In the genomic region with DNA sequence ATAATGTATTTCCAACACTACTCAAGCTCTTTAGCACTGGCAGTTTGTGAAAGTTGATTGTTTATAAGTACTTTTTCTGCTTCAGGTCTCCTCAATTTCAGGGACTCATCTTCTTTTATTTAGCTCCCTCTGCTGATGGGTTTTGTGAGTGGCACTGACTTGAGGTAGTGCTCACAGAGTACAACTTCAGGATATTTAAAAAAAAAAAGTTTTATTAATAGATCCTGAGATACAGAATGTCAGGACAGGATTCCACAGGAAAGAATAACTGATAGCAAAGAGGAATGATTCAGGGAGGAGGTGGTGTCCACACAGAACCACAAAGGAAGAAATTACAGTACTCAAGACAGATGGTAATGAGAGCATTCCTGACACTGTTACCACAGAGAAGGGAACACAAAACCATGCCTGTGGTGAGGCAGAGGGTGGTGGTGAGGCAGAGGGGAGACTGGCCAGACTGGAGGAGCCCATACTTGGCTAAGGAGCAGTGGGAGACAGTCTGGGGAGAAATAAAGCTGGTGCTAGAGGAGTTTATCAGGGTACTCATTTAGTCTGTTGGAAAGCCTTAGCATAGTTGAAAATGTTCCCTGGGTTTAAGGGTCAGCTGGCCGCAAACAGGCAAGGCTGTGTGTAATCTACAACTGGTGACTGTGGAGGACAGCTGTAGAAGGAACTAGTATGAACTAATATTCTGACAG, we compare ENCODE assay signal across 9 cellular contexts.
A peak's percentile ranks its signal among the peaks of the same experiment; 100 is the strongest.
DNase-seq lines count a peak whose midpoint lies in the region; ATAC-seq, FAIRE-seq and TF ChIP-seq lines count a peak whose summit lies in the region.
"Had no signal": no experiment of that assay in that cellular context is flagged by ENCODE, and none has a peak within 500 bp of the region (broad histone marks: within the 10 kb centered on the region; RNA-seq: fewer than 3 reads in every experiment).

No MANE protein-coding gene starts in this region.

- POLR2A ChIA-PET in GM12878 (lab: Charles Lee), result interaction anchor here (0.6 to 0.7 kb wide), 3 partner anchors 9 to 324 kb away, joined by 4 to 6 read pairs (median 5); no protein-coding TSS in a partner anchor

- peaks cover 2% of the 10 kb centered on the region for H3K36me3 Mint-ChIP-seq in activated T-helper 2 cell treated with anti-CD3 and anti-CD28 coated beads, Interferon-gamma antibody, Interleukin-2, Interleukin-4, amounts not matched to agents 10 μg/mL and 5 μg/mL and 100 μg/mL, durations not matched to agents 14 hours and 24 hours and 36 hours (ENCODE audit: low read depth)
- peaks cover 5% of the 10 kb centered on the region for H3K36me3 Mint-ChIP-seq in activated T-cell treated with anti-CD3 and anti-CD28 coated beads, Interleukin-2, amount 50 U/mL, for 4 hours (ENCODE audit: insufficient read depth)
- H3K36me3 Mint-ChIP-seq: activated naive CD8-positive, alpha-beta T cell had no signal

- in situ Hi-C loops in GM12878 (cut with MboI), result no loop called here

- H3K9me3 ChIP-seq in GM12878 (replicated peaks; ENCODE audit: control insufficient read depth, insufficient read depth, low read length), result no peaks in the 10 kb centered on the region; the same call in 2 of the 3 replicates
- no peaks in the 10 kb centered on the region for H3K9me3 ChIP-seq in right cardiac atrium (ENCODE audit: control insufficient read depth, low read length)
- no peaks in the 10 kb centered on the region for H3K9me3 ChIP-seq in sigmoid colon

- no peak overlapping the region for H3K4me3 Mint-ChIP-seq in activated T-helper 2 cell treated with anti-CD3 and anti-CD28 coated beads, Interferon-gamma antibody, Interleukin-2, Interleukin-4, amounts not matched to agents 10 μg/mL and 5 μg/mL and 100 μg/mL, durations not matched to agents 14 hours and 24 hours and 36 hours (ENCODE audit: low read depth)
- H3K4me3 Mint-ChIP-seq in activated T-cell treated with anti-CD3 and anti-CD28 coated beads, Interleukin-2, amount 50 U/mL, for 4 hours, result no peak overlapping the region
- H3K4me3 Mint-ChIP-seq: activated naive CD8-positive, alpha-beta T cell had no signal

- H3K9ac ChIP-seq in GM12878 (ENCODE audit: control insufficient read depth, insufficient read depth, low read length), result no peak overlapping the region

- H3K4me1 ChIP-seq in GM12878 (ENCODE audit: control insufficient read depth, insufficient read depth, low read length) (peaks cover 24% of the 10 kb centered on the region), right cardiac atrium (ENCODE audit: control insufficient read depth, insufficient read depth, low read length) (peaks cover 4% of the 10 kb centered on the region), sigmoid colon (peaks cover 0 to 31% (median 22%) of the 10 kb centered on the region in 4 donors)

- SMC1A ChIA-PET in GM12878 (lab: Charles Lee; ENCODE audit: uncharacterized antibody, unreplicated experiment), result interaction anchor here (0.8 to 10.2 kb wide), 24 partner anchors 12 to 205 kb away, joined by 3 to 241 read pairs (median 5); partner anchors contain the start of gene NME1

- no peaks in the 10 kb centered on the region for H3K9me3 Mint-ChIP-seq in activated T-helper 2 cell treated with anti-CD3 and anti-CD28 coated beads, Interferon-gamma antibody, Interleukin-2, Interleukin-4, amounts not matched to agents 10 μg/mL and 5 μg/mL and 100 μg/mL, durations not matched to agents 14 hours and 24 hours and 36 hours
- H3K9me3 Mint-ChIP-seq in activated T-cell treated with anti-CD3 and anti-CD28 coated beads, Interleukin-2, amount 50 U/mL, for 4 hours, result no peaks in the 10 kb centered on the region

- no peak overlapping the region for H3K4me2 ChIP-seq in GM12878 (ENCODE audit: control insufficient read depth, insufficient read depth)

- TF ChIP-seq EP300 in GM12878 (IDR thresholded peaks at IDR 0.05; ENCODE audit: borderline replicate concordance in 1 of 2, control insufficient read depth in 1 of 2, low read depth in 2 of 2, low read length in 2 of 2) (no peak), sigmoid colon (IDR thresholded peaks at IDR 0.05) (no peak)

- BruUV-seq in GM12878 (replicated peaks; lab: Mats Ljungman, UMichigan), result no TSS peak

- peak; percentile 87 for TF ChIP-seq RAD21 in GM12878 (IDR thresholded peaks at IDR 0.05; ENCODE audit: insufficient read depth, low read depth, low read length)

- RAD21 ChIA-PET in GM12878 (lab: Charles Lee; ENCODE audit: unreplicated experiment), result interaction anchor here (0.7 to 7.1 kb wide), 21 partner anchors 9 to 205 kb away, joined by 3 to 147 read pairs (median 5); partner anchors contain the start of gene NME1

- H3K27ac ChIP-seq in GM12878 (ENCODE audit: control insufficient read depth, insufficient read depth) (no peak overlapping the region), right cardiac atrium (ENCODE audit: low read length) (peak overlapping the region; percentile 84), sigmoid colon (peak overlapping the region; percentile 56 to 74 (median 64))

- CTCF ChIA-PET in GM12878 (lab: Yijun Ruan, JAX), result interaction anchor here (0.5 to 24.6 kb wide), 33 partner anchors 9 to 839 kb away, joined by 3 to 472 read pairs (median 5); partner anchors contain the start of gene NME1

- H3K4me1 Mint-ChIP-seq in activated T-helper 2 cell treated with anti-CD3 and anti-CD28 coated beads, Interferon-gamma antibody, Interleukin-2, Interleukin-4, amounts not matched to agents 10 μg/mL and 5 μg/mL and 100 μg/mL, durations not matched to agents 14 hours and 24 hours and 36 hours (ENCODE audit: low read depth), result peaks cover 7% of the 10 kb centered on the region
- peaks cover 9% of the 10 kb centered on the region for H3K4me1 Mint-ChIP-seq in activated T-cell treated with anti-CD3 and anti-CD28 coated beads, Interleukin-2, amount 50 U/mL, for 4 hours (ENCODE audit: low read depth)

- H3K27me3 ChIP-seq in GM12878 (replicated peaks in 1 of 2; ENCODE audit: control insufficient read depth in 2 of 2, insufficient read depth in 2 of 2, low read length in 1 of 2), result no peaks in the 10 kb centered on the region
- H3K27me3 ChIP-seq in right cardiac atrium (ENCODE audit: control insufficient read depth, insufficient read depth), result no peaks in the 10 kb centered on the region
- H3K27me3 ChIP-seq in sigmoid colon, result no peaks in the 10 kb centered on the region

- TF ChIP-seq POLR2A in GM12878 (IDR thresholded peaks at IDR 0.05; ENCODE audit: low read depth, low read length), result no peak
- no peak for TF ChIP-seq POLR2A in sigmoid colon (IDR thresholded peaks at IDR 0.05)

- ATAC-seq in GM19395 (IDR thresholded peaks at IDR 0.05; ENCODE audit: unreplicated experiment), result peak; percentile 69
- peak; percentile 86 for ATAC-seq in GM12878
- peak; percentile 83 to 89 for ATAC-seq in right cardiac atrium
- ATAC-seq in activated T-cell treated with anti-CD3 and anti-CD28 coated beads, Interleukin-2, amount 50 U/mL, for 4 hours, result no peak

- H3K79me2 ChIP-seq in GM12878 (ENCODE audit: control insufficient read depth, insufficient read depth, low read length), result peaks cover 1% of the 10 kb centered on the region

- FAIRE-seq in GM12878 (lab: Jason Lieb, UNC), result no peak

- no peaks in the 10 kb centered on the region for H3K27me3 Mint-ChIP-seq in activated T-helper 2 cell treated with anti-CD3 and anti-CD28 coated beads, Interferon-gamma antibody, Interleukin-2, Interleukin-4, amounts not matched to agents 10 μg/mL and 5 μg/mL and 100 μg/mL, durations not matched to agents 14 hours and 24 hours and 36 hours (ENCODE audit: low read depth)
- no peaks in the 10 kb centered on the region for H3K27me3 Mint-ChIP-seq in activated T-cell treated with anti-CD3 and anti-CD28 coated beads, Interleukin-2, amount 50 U/mL, for 4 hours (ENCODE audit: low read depth)
- H3K27me3 Mint-ChIP-seq: activated naive CD8-positive, alpha-beta T cell had no signal

- TF ChIP-seq CTCF in GM12878 (IDR thresholded peaks at IDR 0.05 in 2 of 3, conservative IDR thresholded peaks at IDR 0.05 in 1 of 3; ENCODE audit: control insufficient read depth in 2 of 3, extremely low read depth in 1 of 3, insufficient read depth in 1 of 3, low read depth in 3 of 3, low read length in 3 of 3), result peak; percentile 57 to 71 (median 71)
- TF ChIP-seq CTCF in sigmoid colon (IDR thresholded peaks at IDR 0.05), result peak; percentile 33 to 53 (median 36)

- no peaks in the 10 kb centered on the region for H4K20me1 ChIP-seq in GM12878 (ENCODE audit: control insufficient read depth, insufficient read depth)

- H3K4me3 ChIP-seq in GM12878, result no peak overlapping the region
- H3K4me3 ChIP-seq in right cardiac atrium (ENCODE audit: low read length), result no peak overlapping the region
- no peak overlapping the region for H3K4me3 ChIP-seq in sigmoid colon

- 100% methylated on average over 1 of the region's 1 CpG for WGBS in GM12878 (ENCODE audit: insufficient coverage, insufficient replicate concordance, low lambda C conversion rate, missing lambda C conversion rate)
- 23% methylated on average over 1 of the region's 1 CpG for WGBS in right cardiac atrium
- WGBS in sigmoid colon, 2 donors, result 29 to 60% methylated on average over 1 of the region's 1 CpG

- H2AFZ ChIP-seq in GM12878 (ENCODE audit: control insufficient read depth, low read depth, low read length), result no peak overlapping the region

- H3K27ac Mint-ChIP-seq in activated T-helper 2 cell treated with anti-CD3 and anti-CD28 coated beads, Interferon-gamma antibody, Interleukin-2, Interleukin-4, amounts not matched to agents 10 μg/mL and 5 μg/mL and 100 μg/mL, durations not matched to agents 14 hours and 24 hours and 36 hours, result no peak overlapping the region
- H3K27ac Mint-ChIP-seq: activated naive CD8-positive, alpha-beta T cell had no signal

- DNase-seq in D341Med (ENCODE audit: low spot score) (peak; percentile 65), NCI-H460 (ENCODE audit: extremely low read depth, low read depth) (peak; percentile 52), GM12878 (ENCODE audit: low read depth, low spot score) (no peak), right cardiac atrium (no peak), sigmoid colon (no peak)
- DNase-seq in activated T-helper 2 cell treated with anti-CD3 and anti-CD28 coated beads, Interferon-gamma antibody, Interleukin-2, Interleukin-4, amounts not matched to agents 10 μg/mL and 5 μg/mL and 100 μg/mL, durations not matched to agents 14 hours and 24 hours and 36 hours (ENCODE audit: low spot score), result no peak
- DNase-seq in activated T-cell treated with anti-CD3 and anti-CD28 coated beads, Interleukin-2, amount 50 U/mL, for 4 hours, result no peak

- intact Hi-C loops in GM12878 (cut with micrococcal nuclease; ENCODE audit: unreplicated experiment) (loop anchor here (1.0 to 2.0 kb wide), 2 partner anchors 56 to 96 kb away; partner anchors contain the start of gene NME1), right cardiac atrium (cut with DNase I) (loop anchor here in 1 of 4 donors (10.0 kb wide), 1 partner anchor 58 kb away; no protein-coding TSS in a partner anchor), sigmoid colon (cut with DNase I) (loop anchor here (5.0 kb wide), 1 partner anchor 95 kb away; the partner anchor contains the start of gene NME1)
- intact Hi-C loops in activated T-helper 2 cell treated with anti-CD3 and anti-CD28 coated beads, Interferon-gamma antibody, Interleukin-2, Interleukin-4, amounts not matched to agents 10 μg/mL and 5 μg/mL and 100 μg/mL, durations not matched to agents 14 hours and 24 hours and 36 hours (cut with micrococcal nuclease), result loop anchor here (1.0 kb wide), 1 partner anchor 56 kb away; no protein-coding TSS in a partner anchor

- H3K36me3 ChIP-seq in GM12878 (ENCODE audit: control insufficient read depth in 2 of 2, insufficient read depth in 2 of 2, low read length in 1 of 2), result no peaks in the 10 kb centered on the region
- no peaks in the 10 kb centered on the region for H3K36me3 ChIP-seq in sigmoid colon

Comparison
In these comparisons a context has a peak if more than half of its experiments do, and no peak if none do; other contexts are left out.
1. DNase-seq: peak in D341Med (single experiment) and NCI-H460 (single experiment); none in GM12878 (single experiment), right cardiac atrium (0 of 3), sigmoid colon (single experiment), activated T-helper 2 cell treated with anti-CD3 and anti-CD28 coated beads, Interferon-gamma antibody, Interleukin-2, Interleukin-4, amounts not matched to agents 10 μg/mL and 5 μg/mL and 100 μg/mL, durations not matched to agents 14 hours and 24 hours and 36 hours (single experiment) and activated T-cell treated with anti-CD3 and anti-CD28 coated beads, Interleukin-2, amount 50 U/mL, for 4 hours (single experiment).
2. ATAC-seq: peak in GM19395 (single experiment), GM12878 (single experiment) and right cardiac atrium (2 of 2); none in activated T-cell treated with anti-CD3 and anti-CD28 coated beads, Interleukin-2, amount 50 U/mL, for 4 hours (0 of 2).